In the genomic region with DNA sequence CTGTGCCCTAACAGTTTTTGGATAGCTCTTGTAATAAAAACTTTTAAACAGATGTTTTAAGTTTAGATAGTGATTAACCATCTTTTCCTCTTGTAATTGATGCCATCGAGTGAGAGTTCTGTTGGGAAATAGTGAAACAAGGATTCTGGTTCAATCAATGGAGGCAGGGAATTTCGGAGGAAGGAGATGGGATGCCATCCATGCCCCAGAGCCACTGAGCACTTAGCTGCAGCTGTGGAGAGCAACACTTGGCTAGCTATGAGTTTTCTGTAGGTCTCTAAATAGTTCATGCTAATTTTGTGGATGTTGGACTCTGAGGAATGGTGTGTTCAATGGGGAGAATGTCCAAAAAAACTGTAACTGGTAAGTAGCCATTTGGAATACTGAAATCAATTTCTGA, we compare ENCODE assay signal across 22 cellular contexts. TPM values are rescaled to one million over a fixed set of nuclear protein-coding genes. Genes with fewer than 3 reads are reported as not detected.
A peak's percentile ranks its signal among the peaks of the same experiment; 100 is the strongest.
DNase-seq lines count a peak whose midpoint lies in the region; ATAC-seq and TF ChIP-seq lines count a peak whose summit lies in the region.
"Had no signal": no experiment of that assay in that cellular context is flagged by ENCODE, and none has a peak within 500 bp of the region (broad histone marks: within the 10 kb centered on the region; RNA-seq: fewer than 3 reads in every experiment).

No MANE protein-coding gene starts in this region.

- DNase-seq in SK-N-SH: no peak
- DNase-seq in OCI-LY7 (ENCODE audit: low spot score): no peak
- DNase-seq in fibroblast of gingiva (ENCODE audit: low read depth): peak; percentile 63
- DNase-seq: CD8-positive, alpha-beta T cell; COR-L47; DMS 273 treated with DMSO at 0.1 percent for 48 hours; DMS53; DND-41; EL; GOT3; H7; HFFc6; IMR-90 had no signal

- 88% methylated on average over 2 of the region's 2 CpGs for WGBS in SK-N-SH (ENCODE audit: low lambda C conversion rate)

- H3F3A ChIP-seq in SK-N-SH (replicated peaks; ENCODE audit: insufficient read depth): no peaks in the 10 kb centered on the region

- no peak for TF ChIP-seq EP300 in SK-N-SH (IDR thresholded peaks at IDR 0.05; ENCODE audit: borderline replicate concordance in 1 of 2, low read depth in 1 of 2, low read length in 1 of 2)

- H3K9me2 ChIP-seq in SK-N-SH (no peaks in the 10 kb centered on the region), OCI-LY7 (ENCODE audit: insufficient read depth, low read length) (no peaks in the 10 kb centered on the region)

- CTCF ChIA-PET in SK-N-SH (lab: Yijun Ruan, JAX) (interaction anchor here (1.0 to 1.7 kb wide), 6 partner anchors 10 to 161 kb away, joined by 3 to 5 read pairs (median 4); no protein-coding TSS in a partner anchor), OCI-LY7 (lab: Charles Lee; ENCODE audit: unreplicated experiment) (no interaction called here)

- BruUV-seq in OCI-LY7 (replicated peaks; lab: Mats Ljungman, UMichigan): TSS peak; percentile 19

- peaks cover 88% of the 10 kb centered on the region for H3K79me2 ChIP-seq in SK-N-SH (ENCODE audit: insufficient read depth)
- H3K79me2 ChIP-seq in OCI-LY7 (ENCODE audit: insufficient read depth, low read depth, low read length): peaks cover 82% of the 10 kb centered on the region

- H3K9me3 ChIP-seq in SK-N-SH (no peaks in the 10 kb centered on the region), OCI-LY7 (ENCODE audit: low read length) (peaks cover 20% of the 10 kb centered on the region)
- H3K9me3 ChIP-seq: A549 had no signal

- H3K9ac ChIP-seq in SK-N-SH: no peak overlapping the region
- H3K9ac ChIP-seq: BLaER1 treated with 17β-estradiol and CSF1 and Interleukin-3, amounts not matched to agents 10 nM and 100 nM had no signal

- H3K36me3 ChIP-seq in SK-N-SH (replicated peaks in 1 of 2; ENCODE audit: control insufficient read depth in 1 of 2, insufficient read depth in 2 of 2, low read length in 1 of 2) (peaks cover 0 to 4% of the 10 kb centered on the region in 2 experiments), OCI-LY7 (ENCODE audit: insufficient read depth, low read length) (peaks cover 37% of the 10 kb centered on the region)

- peaks cover 13% of the 10 kb centered on the region; the same call in 1 of the 2 replicates for H4K20me1 ChIP-seq in SK-N-SH (ENCODE audit: insufficient read depth)
- no peaks in the 10 kb centered on the region for H4K20me1 ChIP-seq in OCI-LY7 (ENCODE audit: insufficient read depth, low read length)

- no peak overlapping the region for H2AFZ ChIP-seq in SK-N-SH (ENCODE audit: low read depth)
- H2AFZ ChIP-seq in OCI-LY7 (ENCODE audit: low read length): no peak overlapping the region

- H3K4me1 ChIP-seq in SK-N-SH (ENCODE audit: control insufficient read depth in 1 of 2, insufficient read depth in 2 of 2, low read depth in 1 of 2, low read length in 1 of 2) (peaks cover 0 to 3% of the 10 kb centered on the region in 2 experiments; a peak in 1 of 4 replicates), OCI-LY7 (ENCODE audit: insufficient read depth, low read length, poor library complexity, severe bottlenecking) (peaks cover 40% of the 10 kb centered on the region)
- H3K4me1 ChIP-seq: A549 had no signal

- peak overlapping the region in 1 of 2 experiments; percentile 11; a peak in 1 of 4 replicates for H3K27ac ChIP-seq in SK-N-SH (ENCODE audit: low read depth in 2 of 2, low read length in 1 of 2)
- no peak overlapping the region for H3K27ac ChIP-seq in OCI-LY7 (ENCODE audit: low read depth, low read length, poor library complexity, severe bottlenecking)
- H3K27ac ChIP-seq: 22Rv1; A549; BLaER1 treated with 17β-estradiol and CSF1 and Interleukin-3, amounts not matched to agents 10 nM and 100 nM had no signal

- POLR2A ChIA-PET in SK-N-SH (lab: Yijun Ruan, JAX): interaction anchor here (0.9 kb wide), 1 partner anchor 56 kb away, joined by 3 read pairs; no protein-coding TSS in a partner anchor
- POLR2A ChIA-PET in OCI-LY7 (lab: Charles Lee): interaction anchor here (0.5 to 1.5 kb wide), 6 partner anchors 10 to 70 kb away, joined by 3 to 7 read pairs (median 4); no protein-coding TSS in a partner anchor

- no peak for TF ChIP-seq RAD21 in SK-N-SH (IDR thresholded peaks at IDR 0.05; ENCODE audit: low read length)

- intact Hi-C loops in OCI-LY7 (cut with micrococcal nuclease; ENCODE audit: unreplicated experiment): loop anchor here (5.0 kb wide), 1 partner anchor 49 kb away; no protein-coding TSS in a partner anchor

- no peaks in the 10 kb centered on the region for H3K27me3 ChIP-seq in SK-N-SH (ENCODE audit: insufficient read depth)
- H3K27me3 ChIP-seq: BLaER1 treated with 17β-estradiol and CSF1 and Interleukin-3, amounts not matched to agents 10 nM and 100 nM had no signal

- TF ChIP-seq CTCF in SK-N-SH (IDR thresholded peaks at IDR 0.05) (no peak), OCI-LY7 (conservative IDR thresholded peaks at IDR 0.05; ENCODE audit: low read length) (no peak)

- H3K4me2 ChIP-seq in SK-N-SH (no peak overlapping the region), OCI-LY7 (ENCODE audit: low read length) (0 out of 2 replicates have a peak overlapping the region, but pooled peaks have one; percentile 11)
- H3K4me2 ChIP-seq: A549; BLaER1 treated with 17β-estradiol and CSF1 and Interleukin-3, amounts not matched to agents 10 nM and 100 nM had no signal

- H3K4me3 ChIP-seq in SK-N-SH (ENCODE audit: low read depth in 2 of 2, low read length in 1 of 2): no peak overlapping the region
- H3K4me3 ChIP-seq in OCI-LY7 (ENCODE audit: low read depth, low read length, poor library complexity, severe bottlenecking): no peak overlapping the region
- H3K4me3 ChIP-seq: A549; BLaER1 treated with 17β-estradiol and CSF1 and Interleukin-3, amounts not matched to agents 10 nM and 100 nM; K562 had no signal

- no peak for ATAC-seq in SK-N-SH treated with all-trans-retinoic acid at 6 μM for 48 hours
- no peak for ATAC-seq in GM19455 (IDR thresholded peaks at IDR 0.05; ENCODE audit: unreplicated experiment)
- no peak for ATAC-seq in GM21515 (IDR thresholded peaks at IDR 0.05; ENCODE audit: unreplicated experiment)
- ATAC-seq in GM18520 (IDR thresholded peaks at IDR 0.05; ENCODE audit: unreplicated experiment): no peak
- ATAC-seq: A549; CD8-positive, alpha-beta T cell; HCT116; K562 had no signal

TF ChIP-seq in SK-N-SH treated with all-trans-retinoic acid at 6 μM for 48 hours, 23 proteins besides CTCF, POLR2A, EP300 and RAD21:
- peak; percentile 94 for TF ChIP-seq ZNF70 (CRISPR knock-in tag; IDR thresholded peaks at IDR 0.05)
- TF ChIP-seq ZNF8 (CRISPR knock-in tag; IDR thresholded peaks at IDR 0.05): no peak
TF ChIP-seq in SK-N-SH treated with all-trans-retinoic acid at 6 μM for 48 hours: peak in this region for 1.

TF ChIP-seq in SK-N-SH, 30 proteins besides CTCF, POLR2A, EP300 and RAD21 (continues in another document):
- TF ChIP-seq TAF1 (IDR thresholded peaks at IDR 0.05; ENCODE audit: borderline replicate concordance, low read depth, low read length) (no peak), RFX5 (IDR thresholded peaks at IDR 0.05; ENCODE audit: low read length) (no peak), REST (IDR thresholded peaks at IDR 0.05; ENCODE audit: low read depth, low read length) (no peak), TEAD4 (IDR thresholded peaks at IDR 0.05; ENCODE audit: borderline replicate concordance, insufficient read depth) (no peak), JUND (IDR thresholded peaks at IDR 0.05) (no peak), NFIC (IDR thresholded peaks at IDR 0.05; ENCODE audit: borderline replicate concordance) (no peak), RXRA (IDR thresholded peaks at IDR 0.05; ENCODE audit: borderline replicate concordance, low read depth) (no peak), POLR2AphosphoS5 (IDR thresholded peaks at IDR 0.05; ENCODE audit: low read depth, low read length) (no peak)
- TF ChIP-seq, protein P1, sequence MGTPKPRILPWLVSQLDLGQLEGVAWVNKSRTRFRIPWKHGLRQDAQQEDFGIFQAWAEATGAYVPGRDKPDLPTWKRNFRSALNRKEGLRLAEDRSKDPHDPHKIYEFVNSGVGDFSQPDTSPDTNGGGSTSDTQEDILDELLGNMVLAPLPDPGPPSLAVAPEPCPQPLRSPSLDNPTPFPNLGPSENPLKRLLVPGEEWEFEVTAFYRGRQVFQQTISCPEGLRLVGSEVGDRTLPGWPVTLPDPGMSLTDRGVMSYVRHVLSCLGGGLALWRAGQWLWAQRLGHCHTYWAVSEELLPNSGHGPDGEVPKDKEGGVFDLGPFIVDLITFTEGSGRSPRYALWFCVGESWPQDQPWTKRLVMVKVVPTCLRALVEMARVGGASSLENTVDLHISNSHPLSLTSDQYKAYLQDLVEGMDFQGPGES (IDR thresholded peaks at IDR 0.05; ENCODE audit: low read depth, low read length): no peak

RNA-seq across cellular contexts. Expression of gene CBFA2T2, which starts 16.7 kb away (rescaled TPM):
- 11.0 and 11.7 TPM in 2 replicates for polyA plus RNA-seq in SK-N-SH (2012; rRNA removed)
- 6.2 and 9.3 TPM in 2 replicates for polyA plus RNA-seq in SK-N-SH (2012; cell fraction: cytosol; rRNA removed)
- 34.3 and 42.2 TPM in 2 replicates for polyA plus RNA-seq in SK-N-SH (2012; cell fraction: nucleus; rRNA removed)
- total RNA-seq in OCI-LY7 (2014; rRNA removed; shearing (Covaris generic)): 32.9 and 38.5 TPM in 2 replicates
- total RNA-seq in OCI-LY7 (2022): 20.7 and 22.2 TPM in 2 replicates
